ENCODE assay signal across 20 cellular contexts in the genomic region with DNA sequence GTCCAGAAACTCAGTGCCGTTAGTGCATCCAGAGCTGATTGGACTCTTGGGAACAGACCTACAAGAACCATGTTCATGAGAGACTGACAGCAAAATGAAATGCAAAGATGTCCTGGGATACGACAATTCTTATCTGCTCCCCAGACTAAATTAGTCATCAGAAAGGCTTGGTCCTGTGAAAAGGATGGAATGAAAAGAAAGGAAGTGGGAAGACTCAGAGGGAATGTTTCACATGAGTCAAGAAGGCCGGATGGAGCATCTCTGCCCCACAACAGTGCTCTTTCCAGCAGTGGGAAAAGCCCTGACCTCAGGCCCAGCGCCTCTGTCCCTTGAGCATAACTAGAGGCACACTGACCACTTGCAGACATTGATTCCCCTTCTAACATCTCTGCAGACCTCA. TPM values are rescaled to one million over a fixed set of nuclear protein-coding genes. Genes with fewer than 3 reads are reported as not detected.
DNase-seq lines count a peak whose midpoint lies in the region; ATAC-seq lines count a peak whose summit lies in the region.
"Had no signal": no experiment of that assay in that cellular context is flagged by ENCODE, and none has a peak within 500 bp of the region (broad histone marks: within the 10 kb centered on the region; RNA-seq: fewer than 3 reads in every experiment).

No MANE protein-coding gene starts in this region.

- no peak overlapping the region for H4K8ac ChIP-seq in mesenchymal stem cell (ENCODE audit: low read length)

- no peak overlapping the region for H4K91ac ChIP-seq in mesenchymal stem cell (ENCODE audit: low read length)

- no peaks in the 10 kb centered on the region for H3K27me3 ChIP-seq in mesenchymal stem cell (ENCODE audit: control insufficient read depth in 1 of 2, insufficient read depth in 1 of 2, low read length in 2 of 2)
- H3K27me3 ChIP-seq: Peyer's patch had no signal

- no peak overlapping the region for H3K4me3 ChIP-seq in mesenchymal stem cell (ENCODE audit: insufficient read depth in 1 of 2, low read depth in 1 of 2, low read length in 2 of 2)
- H3K4me3 ChIP-seq: Peyer's patch had no signal

- ATAC-seq in HG03095 (IDR thresholded peaks at IDR 0.05; ENCODE audit: unreplicated experiment), result no peak
- no peak for ATAC-seq in HG03342 (IDR thresholded peaks at IDR 0.05; ENCODE audit: unreplicated experiment)
- ATAC-seq: activated T-helper 17 cell treated with anti-CD3 and anti-CD28 coated beads, Interleukin-2, amount 50 U/mL, for 72 hours; natural killer cell had no signal

- no peaks in the 10 kb centered on the region for H3K79me1 ChIP-seq in mesenchymal stem cell (replicated peaks; ENCODE audit: low read length, poor library complexity, severe bottlenecking)

- H3K9ac ChIP-seq in mesenchymal stem cell (ENCODE audit: low read length), result no peak overlapping the region

- H2BK5ac ChIP-seq in mesenchymal stem cell (ENCODE audit: low read depth, low read length, poor library complexity, severe bottlenecking), result no peak overlapping the region

- 4% methylated on average over 3 of the region's 4 CpGs for WGBS in mesenchymal stem cell

- H3K23ac ChIP-seq in mesenchymal stem cell (ENCODE audit: low read length in 2 of 2), result no peak overlapping the region

- peaks cover 21% of the 10 kb centered on the region for H3K4me1 ChIP-seq in mesenchymal stem cell (ENCODE audit: control insufficient read depth, insufficient read depth, low read depth, low read length)

- peak overlapping the region in 1 of 2 experiments; percentile 84 for H2BK12ac ChIP-seq in mesenchymal stem cell (ENCODE audit: low read length in 2 of 2)

- H3K4me2 ChIP-seq in mesenchymal stem cell (ENCODE audit: low read length, poor library complexity, severe bottlenecking), result no peak overlapping the region

- H3K27ac ChIP-seq in epithelial cell of prostate (peak overlapping the region; percentile 10), mesenchymal stem cell (ENCODE audit: low read length, poor library complexity, severe bottlenecking) (peak overlapping the region; percentile 1)
- H3K27ac ChIP-seq: Peyer's patch had no signal

- DNase-seq in EH (ENCODE audit: low read depth) (peak; percentile 96), RPMI7951 (ENCODE audit: low read depth) (peak; percentile 94), epithelial cell of prostate (ENCODE audit: low read depth, low spot score) (no peak), mesenchymal stem cell (peak; percentile 88), cerebellar nuclear complex (lab: John Stamatoyannopoulos, UW) (no peak), MV-4-11 (lab: John Stamatoyannopoulos, UW) (no peak)
- DNase-seq: activated CD4-positive, alpha-beta T cell treated with anti-CD3 and anti-CD28 coated beads, Interleukin-2, amount 50 U/mL, for 48 hours; aorta; DMS79; effector CD4-positive, alpha-beta T cell; natural killer cell; NCI-H146; NCI-H524 treated with DMSO at 0.1 percent for 48 hours; Peyer's patch; stimulated activated CD4-positive, alpha-beta T cell treated with anti-CD3 and anti-CD28 coated beads, Interleukin-2, amount 100 ng/mL, for 24 hours; stimulated activated CD8-positive, alpha-beta memory T cell treated with anti-CD3 and anti-CD28 coated beads, Interleukin-4, amount 100 ng/mL, for 48 hours; T-helper 9 cell had no signal

- no peak overlapping the region for H3K14ac ChIP-seq in mesenchymal stem cell (ENCODE audit: low read length in 2 of 2)

- peak overlapping the region in 1 of 2 experiments; percentile 94 for H3K18ac ChIP-seq in mesenchymal stem cell (ENCODE audit: low read depth in 1 of 2, low read length in 2 of 2)

- peak overlapping the region in 1 of 2 experiments; percentile 69 for H3K4ac ChIP-seq in mesenchymal stem cell (ENCODE audit: low read depth in 1 of 2, low read length in 2 of 2)

- no peak overlapping the region for H2BK15ac ChIP-seq in mesenchymal stem cell (ENCODE audit: low read depth, poor library complexity, severe bottlenecking)

- peak overlapping the region; percentile 25 for H2AK5ac ChIP-seq in mesenchymal stem cell (ENCODE audit: low read length, severe bottlenecking)

- no peak overlapping the region for H2AFZ ChIP-seq in mesenchymal stem cell (ENCODE audit: low read depth, low read length)

- H3K36me3 ChIP-seq in mesenchymal stem cell (ENCODE audit: control insufficient read depth in 1 of 2, insufficient read depth in 2 of 2, low read depth in 1 of 2, low read length in 2 of 2), result no peaks in the 10 kb centered on the region
- H3K36me3 ChIP-seq: Peyer's patch had no signal

- H2BK120ac ChIP-seq in mesenchymal stem cell (ENCODE audit: low read depth, low read length), result no peak overlapping the region

- H3K9me3 ChIP-seq in mesenchymal stem cell (ENCODE audit: control insufficient read depth, low read length), result no peaks in the 10 kb centered on the region
- H3K9me3 ChIP-seq: Peyer's patch had no signal

RNA-seq across cellular contexts. Expression of a gene that starts 39.3 kb away (rescaled TPM):
- 47.0 and 56.8 TPM in 2 replicates for total RNA-seq in RPMI7951 (2014; rRNA removed; shearing (Covaris generic))
- 56.0 TPM for polyA plus RNA-seq in mesenchymal stem cell (2013, experiment 1 of 2)
- polyA plus RNA-seq in mesenchymal stem cell (2013, experiment 2 of 2), result 52.3 TPM

RNA-seq across cellular contexts. Expression of a gene that starts 51.3 kb away (rescaled TPM):
- total RNA-seq in RPMI7951 (2014; rRNA removed; shearing (Covaris generic)), result 64.3 and 72.7 TPM in 2 replicates
- 57.0 TPM for polyA plus RNA-seq in mesenchymal stem cell (2013, experiment 1 of 2)
- polyA plus RNA-seq in mesenchymal stem cell (2013, experiment 2 of 2), result 60.3 TPM
- total RNA-seq: natural killer cell had no signal

Comparison
In these comparisons a context has a peak if more than half of its experiments do, and no peak if none do; other contexts are left out.
1. DNase-seq: peak in EH (single experiment), RPMI7951 (single experiment) and mesenchymal stem cell (single experiment); none in epithelial cell of prostate (single experiment), cerebellar nuclear complex (0 of 2) and MV-4-11 (single experiment).